Comparison of ENCODE assay signal across 29 cellular contexts in genomic region chr12:46050805-46051204, GRCh38.
"Had no signal": no experiment of that assay in that cellular context is flagged by ENCODE, and none has a peak within 500 bp of the region (broad histone marks: within the 10 kb centered on the region; RNA-seq: fewer than 3 reads in every experiment).

No MANE protein-coding gene starts in this region.

- H3K27ac Mint-ChIP-seq: stimulated activated effector memory CD8-positive, alpha-beta T cell treated with anti-CD3 and anti-CD28 coated beads, Interleukin-12 subunit alpha, Interleukin-12 subunit beta, amount 100 ng/mL, for 72 hours; stimulated activated memory B cell treated with anti-CD40 and anti-IgM and Interleukin-4, amounts not matched to agents 10 μg/mL and 1 μg/mL and 100 μg/mL, for 72 hours; stimulated activated naive B cell treated with anti-CD40 and anti-IgM and Interleukin-4, amounts not matched to agents 10 μg/mL and 1 μg/mL and 100 μg/mL, for 72 hours; stimulated activated naive CD8-positive, alpha-beta T cell treated with anti-CD3 and anti-CD28 coated beads, Interleukin-15, amount 100 ng/mL, for 72 hours; stimulated activated naive CD8-positive, alpha-beta T cell treated with anti-CD3 and anti-CD28 coated beads, Interleukin-15, Interleukin-2, amounts not matched to agents 100 ng/mL and 50 ng/mL, for 24 hours; type B pancreatic cell had no signal

- H3K27ac ChIP-seq: stomach, suprapubic skin, testis, thoracic aorta, thyroid gland, tibial artery, tibial nerve, transverse colon, upper lobe of left lung, upper lobe of right lung, uterus, vagina had no signal

- H3K27me3 ChIP-seq: stomach, testis, thyroid gland, tibial artery, tibial nerve, transverse colon, upper lobe of left lung, upper lobe of right lung, uterus, vagina had no signal

- H3K4me3 Mint-ChIP-seq: stimulated activated effector memory CD8-positive, alpha-beta T cell treated with anti-CD3 and anti-CD28 coated beads, Interleukin-12 subunit alpha, Interleukin-12 subunit beta, amount 100 ng/mL, for 72 hours; stimulated activated memory B cell treated with anti-CD40 and anti-IgM and Interleukin-4, amounts not matched to agents 10 μg/mL and 1 μg/mL and 100 μg/mL, for 72 hours; stimulated activated naive B cell treated with anti-CD40 and anti-IgM and Interleukin-4, amounts not matched to agents 10 μg/mL and 1 μg/mL and 100 μg/mL, for 72 hours; stimulated activated naive CD8-positive, alpha-beta T cell treated with anti-CD3 and anti-CD28 coated beads, Interleukin-15, amount 100 ng/mL, for 72 hours; stimulated activated naive CD8-positive, alpha-beta T cell treated with anti-CD3 and anti-CD28 coated beads, Interleukin-15, Interleukin-2, amounts not matched to agents 100 ng/mL and 50 ng/mL, for 24 hours; type B pancreatic cell had no signal

- DNase-seq: stimulated activated CD4-positive, alpha-beta T cell treated with anti-CD3 and anti-CD28 coated beads, Interleukin-2, amount 100 ng/mL, for 48 hours; stimulated activated CD4-positive, alpha-beta T cell treated with anti-CD3 and anti-CD28 coated beads, Interleukin-4, amount 100 ng/mL, for 1 hour; stimulated activated CD4-positive, alpha-beta T cell treated with anti-CD3 and anti-CD28 coated beads, Interleukin-4, amount 100 ng/mL, for 24 hours; stimulated activated CD4-positive, alpha-beta T cell treated with anti-CD3 and anti-CD28 coated beads, Interleukin-4, amount 100 ng/mL, for 4 hours; stimulated activated CD8-positive, alpha-beta memory T cell treated with anti-CD3 and anti-CD28 coated beads, Interleukin-4, amount 100 ng/mL, for 48 hours; stimulated activated naive B cell treated with anti-CD40 and anti-IgM and Interleukin-4, amounts not matched to agents 10 μg/mL and 1 μg/mL and 100 μg/mL, for 72 hours; stimulated activated naive CD4-positive, alpha-beta T cell; stimulated activated naive CD4-positive, alpha-beta T cell treated with Interleukin-2 at 50 U/mL for 16 hours; stimulated activated naive CD8-positive, alpha-beta T cell treated with anti-CD3 and anti-CD28 coated beads, Interleukin-15, amount 100 ng/mL, for 72 hours; stimulated activated naive CD8-positive, alpha-beta T cell treated with anti-CD3 and anti-CD28 coated beads, Interleukin-15, Interleukin-2, amounts not matched to agents 100 U/mL and 50 U/mL, for 24 hours; stomach; substantia nigra; testis; thyroid gland; tibial artery; transverse colon; trophoblast cell; upper lobe of left lung; upper lobe of right lung; uterus had no signal

- FAIRE-seq: urothelium cell line had no signal

- H3K4me1 Mint-ChIP-seq: stimulated activated effector memory CD8-positive, alpha-beta T cell treated with anti-CD3 and anti-CD28 coated beads, Interleukin-12 subunit alpha, Interleukin-12 subunit beta, amount 100 ng/mL, for 72 hours; stimulated activated memory B cell treated with anti-CD40 and anti-IgM and Interleukin-4, amounts not matched to agents 10 μg/mL and 1 μg/mL and 100 μg/mL, for 72 hours; stimulated activated naive B cell treated with anti-CD40 and anti-IgM and Interleukin-4, amounts not matched to agents 10 μg/mL and 1 μg/mL and 100 μg/mL, for 72 hours; stimulated activated naive CD8-positive, alpha-beta T cell treated with anti-CD3 and anti-CD28 coated beads, Interleukin-15, amount 100 ng/mL, for 72 hours had no signal

- H3K4me1 ChIP-seq: stomach, suprapubic skin, testis, thyroid gland, tibial artery, tibial nerve, transverse colon, upper lobe of left lung, upper lobe of right lung, uterus, vagina had no signal

- H3K36me3 Mint-ChIP-seq: stimulated activated effector memory CD8-positive, alpha-beta T cell treated with anti-CD3 and anti-CD28 coated beads, Interleukin-12 subunit alpha, Interleukin-12 subunit beta, amount 100 ng/mL, for 72 hours; type B pancreatic cell had no signal

- H3K27me3 Mint-ChIP-seq: stimulated activated naive CD8-positive, alpha-beta T cell treated with anti-CD3 and anti-CD28 coated beads, Interleukin-15, amount 100 ng/mL, for 72 hours; type B pancreatic cell had no signal

- H3K9me3 ChIP-seq: thyroid gland had no signal

- H3K36me3 ChIP-seq: stomach, suprapubic skin, thoracic aorta, thyroid gland, tibial artery, tibial nerve, transverse colon, upper lobe of left lung, upper lobe of right lung, uterus, vagina had no signal

- ATAC-seq: stimulated activated effector memory CD8-positive, alpha-beta T cell treated with anti-CD3 and anti-CD28 coated beads, Interleukin-12 subunit alpha, Interleukin-12 subunit beta, amount 100 ng/mL, for 72 hours; stimulated activated memory B cell treated with anti-CD40 and anti-IgM and Interleukin-4, amounts not matched to agents 10 μg/mL and 1 μg/mL and 100 μg/mL, for 72 hours; stimulated activated naive B cell treated with anti-CD40 and anti-IgM and Interleukin-4, amounts not matched to agents 10 μg/mL and 1 μg/mL and 100 μg/mL, for 72 hours; stimulated activated naive CD8-positive, alpha-beta T cell treated with anti-CD3 and anti-CD28 coated beads, Interleukin-15, amount 100 ng/mL, for 72 hours; stimulated activated naive CD8-positive, alpha-beta T cell treated with anti-CD3 and anti-CD28 coated beads, Interleukin-15, Interleukin-2, amounts not matched to agents 100 U/mL and 50 U/mL, for 24 hours; upper lobe of right lung had no signal

- H3K4me3 ChIP-seq: stomach, suprapubic skin, testis, thoracic aorta, thyroid gland, tibial artery, tibial nerve, transverse colon, upper lobe of left lung, upper lobe of right lung, uterus, vagina had no signal
